Comparison of ENCODE assay signal across 10 cellular contexts in the genomic region with DNA sequence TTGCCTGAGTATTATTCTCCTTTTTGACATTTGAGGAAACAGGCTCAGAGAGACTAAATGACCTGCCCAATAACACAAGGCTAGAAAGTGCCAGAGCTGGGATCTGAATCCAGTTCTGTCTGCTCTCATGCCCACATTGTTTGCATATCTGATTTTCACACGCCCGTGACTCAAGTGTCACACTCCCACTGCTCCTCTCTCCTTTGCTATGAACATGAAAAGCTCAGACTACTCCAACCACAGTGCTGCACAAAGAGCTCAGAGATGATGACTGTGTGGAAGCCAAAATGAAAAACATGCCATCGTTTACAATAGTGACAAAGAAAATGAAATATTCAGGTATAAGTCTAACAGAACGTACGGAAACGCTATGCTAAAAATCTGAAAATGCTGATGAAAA.
A peak's percentile ranks its signal among the peaks of the same experiment; 100 is the strongest.
DNase-seq lines count a peak whose midpoint lies in the region; ATAC-seq lines count a peak whose summit lies in the region.
"Had no signal": no experiment of that assay in that cellular context is flagged by ENCODE, and none has a peak within 500 bp of the region (broad histone marks: within the 10 kb centered on the region; RNA-seq: fewer than 3 reads in every experiment).

No MANE protein-coding gene starts in this region.

- peak; percentile 95 for ATAC-seq in activated CD4-positive, alpha-beta T cell treated with anti-CD3 and anti-CD28 coated beads for 36 hours
- peak; percentile 68 for ATAC-seq in stimulated activated memory B cell treated with anti-CD40 and anti-IgM and Interleukin-4, amounts not matched to agents 10 μg/mL and 1 μg/mL and 100 μg/mL, for 72 hours
- ATAC-seq in HG02885 (IDR thresholded peaks at IDR 0.05; ENCODE audit: poor library complexity, unreplicated experiment) = no peak

- no peaks in the 10 kb centered on the region for H3K9me3 Mint-ChIP-seq in activated CD4-positive, alpha-beta T cell treated with anti-CD3 and anti-CD28 coated beads for 36 hours (ENCODE audit: low read depth)
- no peaks in the 10 kb centered on the region for H3K9me3 Mint-ChIP-seq in activated CD4-positive, alpha-beta memory T cell treated with anti-CD3 and anti-CD28 coated beads for 36 hours
- no peaks in the 10 kb centered on the region for H3K9me3 Mint-ChIP-seq in stimulated activated memory B cell treated with anti-CD40 and anti-IgM and Interleukin-4, amounts not matched to agents 10 μg/mL and 1 μg/mL and 100 μg/mL, for 72 hours

- CTCF ChIA-PET in activated CD4-positive, alpha-beta T cell treated with anti-CD3 and anti-CD28 coated beads for 36 hours (lab: Charles Lee) = interaction anchor here (0.6 to 3.6 kb wide), 12 partner anchors 9 to 1400 kb away, joined by 3 to 23 read pairs (median 4); no protein-coding TSS in a partner anchor
- CTCF ChIA-PET in activated CD4-positive, alpha-beta memory T cell treated with anti-CD3 and anti-CD28 coated beads for 36 hours (lab: Charles Lee) = interaction anchor here (0.5 to 2.5 kb wide), 17 partner anchors 14 to 141 kb away, joined by 3 to 19 read pairs (median 4); no protein-coding TSS in a partner anchor

- DNase-seq in activated CD4-positive, alpha-beta T cell treated with anti-CD3 and anti-CD28 coated beads for 36 hours = peak; percentile 81
- DNase-seq in activated CD4-positive, alpha-beta T cell treated with anti-CD3 and anti-CD28 coated beads for 1 hour = no peak
- DNase-seq in activated CD4-positive, alpha-beta memory T cell treated with anti-CD3 and anti-CD28 coated beads for 36 hours = peak; percentile 83
- peak; percentile 60 for DNase-seq in left kidney (ENCODE audit: low read depth, low spot score)
- DNase-seq in NCI-H446 treated with DMSO at 0.1 percent for 48 hours (lab: John Stamatoyannopoulos, UW) = no peak
- DNase-seq in NCI-H1048 (lab: John Stamatoyannopoulos, UW) = no peak
- DNase-seq: effector CD8-positive, alpha-beta T cell; NCI-H187 treated with DMSO at 0.1 percent for 48 hours had no signal

- H3K4me1 Mint-ChIP-seq in activated CD4-positive, alpha-beta T cell treated with anti-CD3 and anti-CD28 coated beads for 36 hours = peaks cover 47% of the 10 kb centered on the region
- peaks cover 50% of the 10 kb centered on the region for H3K4me1 Mint-ChIP-seq in activated CD4-positive, alpha-beta memory T cell treated with anti-CD3 and anti-CD28 coated beads for 36 hours (ENCODE audit: low read depth)
- H3K4me1 Mint-ChIP-seq in stimulated activated memory B cell treated with anti-CD40 and anti-IgM and Interleukin-4, amounts not matched to agents 10 μg/mL and 1 μg/mL and 100 μg/mL, for 72 hours = peaks cover 33% of the 10 kb centered on the region

- no peaks in the 10 kb centered on the region for H3K27me3 Mint-ChIP-seq in activated CD4-positive, alpha-beta T cell treated with anti-CD3 and anti-CD28 coated beads for 36 hours
- no peaks in the 10 kb centered on the region for H3K27me3 Mint-ChIP-seq in activated CD4-positive, alpha-beta memory T cell treated with anti-CD3 and anti-CD28 coated beads for 36 hours
- no peaks in the 10 kb centered on the region for H3K27me3 Mint-ChIP-seq in stimulated activated memory B cell treated with anti-CD40 and anti-IgM and Interleukin-4, amounts not matched to agents 10 μg/mL and 1 μg/mL and 100 μg/mL, for 72 hours

- H3K4me3 Mint-ChIP-seq in activated CD4-positive, alpha-beta T cell treated with anti-CD3 and anti-CD28 coated beads for 36 hours = peak overlapping the region; percentile 3
- no peak overlapping the region for H3K4me3 Mint-ChIP-seq in activated CD4-positive, alpha-beta memory T cell treated with anti-CD3 and anti-CD28 coated beads for 36 hours
- H3K4me3 Mint-ChIP-seq in stimulated activated memory B cell treated with anti-CD40 and anti-IgM and Interleukin-4, amounts not matched to agents 10 μg/mL and 1 μg/mL and 100 μg/mL, for 72 hours = no peak overlapping the region

- intact Hi-C loops in activated CD4-positive, alpha-beta T cell treated with anti-CD3 and anti-CD28 coated beads for 36 hours (cut with DNase I, micrococcal nuclease) = loop anchor here (2.0 to 10.0 kb wide), 4 partner anchors 19 to 77 kb away; no protein-coding TSS in a partner anchor
- intact Hi-C loops in activated CD4-positive, alpha-beta memory T cell treated with anti-CD3 and anti-CD28 coated beads for 36 hours (cut with micrococcal nuclease) = loop anchor here (1.0 kb wide), 1 partner anchor 28 kb away; no protein-coding TSS in a partner anchor

- peak overlapping the region; percentile 76 for H3K27ac Mint-ChIP-seq in activated CD4-positive, alpha-beta T cell treated with anti-CD3 and anti-CD28 coated beads for 36 hours
- peak overlapping the region; percentile 41 for H3K27ac Mint-ChIP-seq in activated CD4-positive, alpha-beta memory T cell treated with anti-CD3 and anti-CD28 coated beads for 36 hours
- no peak overlapping the region for H3K27ac Mint-ChIP-seq in stimulated activated memory B cell treated with anti-CD40 and anti-IgM and Interleukin-4, amounts not matched to agents 10 μg/mL and 1 μg/mL and 100 μg/mL, for 72 hours

- H3K36me3 Mint-ChIP-seq in activated CD4-positive, alpha-beta T cell treated with anti-CD3 and anti-CD28 coated beads for 36 hours (ENCODE audit: low read depth) = peaks cover 14% of the 10 kb centered on the region
- H3K36me3 Mint-ChIP-seq in activated CD4-positive, alpha-beta memory T cell treated with anti-CD3 and anti-CD28 coated beads for 36 hours = peaks cover 4% of the 10 kb centered on the region
- peaks cover 38% of the 10 kb centered on the region for H3K36me3 Mint-ChIP-seq in stimulated activated memory B cell treated with anti-CD40 and anti-IgM and Interleukin-4, amounts not matched to agents 10 μg/mL and 1 μg/mL and 100 μg/mL, for 72 hours

- POLR2A ChIA-PET in activated CD4-positive, alpha-beta T cell treated with anti-CD3 and anti-CD28 coated beads for 36 hours (lab: Charles Lee) = interaction anchor here (0.6 to 1.2 kb wide), 8 partner anchors 13 to 293 kb away, joined by 3 to 10 read pairs (median 3); no protein-coding TSS in a partner anchor
- POLR2A ChIA-PET in activated CD4-positive, alpha-beta memory T cell treated with anti-CD3 and anti-CD28 coated beads for 36 hours (lab: Charles Lee) = interaction anchor here (0.8 to 1.7 kb wide), 7 partner anchors 20 to 204 kb away, joined by 3 to 7 read pairs (median 5); partner anchors contain the start of gene TSR1

Comparison
In these comparisons a context has a peak if more than half of its experiments do, and no peak if none do; other contexts are left out.
1. DNase-seq: peak in activated CD4-positive, alpha-beta T cell treated with anti-CD3 and anti-CD28 coated beads for 36 hours (single experiment), activated CD4-positive, alpha-beta memory T cell treated with anti-CD3 and anti-CD28 coated beads for 36 hours (single experiment) and left kidney (single experiment); none in activated CD4-positive, alpha-beta T cell treated with anti-CD3 and anti-CD28 coated beads for 1 hour (single experiment), NCI-H446 treated with DMSO at 0.1 percent for 48 hours (single experiment) and NCI-H1048 (single experiment).